Comparison of ENCODE assay signal across 29 cellular contexts in the genomic region with DNA sequence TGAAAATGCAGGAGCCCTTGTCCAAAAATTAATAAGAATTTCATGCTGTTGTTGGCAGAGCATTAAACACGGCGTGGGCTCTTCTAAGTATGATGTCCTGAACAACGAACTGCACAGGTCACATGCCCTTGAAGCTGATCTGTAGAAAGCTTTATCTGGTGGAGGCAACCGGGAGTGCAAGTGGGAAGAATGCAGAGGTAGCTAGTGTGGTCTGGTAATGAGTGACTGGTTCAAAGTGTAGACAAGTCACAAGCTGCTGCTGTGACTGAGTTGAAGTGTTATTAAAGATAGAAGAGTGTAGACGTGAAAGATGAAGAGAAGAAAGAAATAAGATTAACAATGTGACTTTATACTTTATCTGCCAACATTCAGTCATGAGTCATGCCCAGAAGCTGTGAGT.
"Had no signal": no experiment of that assay in that cellular context is flagged by ENCODE, and none has a peak within 500 bp of the region (broad histone marks: within the 10 kb centered on the region; RNA-seq: fewer than 3 reads in every experiment).

No MANE protein-coding gene starts in this region.

- H3K36me3 ChIP-seq: neural progenitor cell, ovary, right lobe of liver, sigmoid colon, suprapubic skin, tibial artery, transverse colon, upper lobe of right lung, uterus had no signal

- H3K36me3 Mint-ChIP-seq: natural killer cell; neural progenitor cell; stimulated activated memory B cell treated with anti-CD40 and anti-IgM and Interleukin-4, amounts not matched to agents 10 μg/mL and 1 μg/mL and 100 μg/mL, for 72 hours; type B pancreatic cell had no signal

- H3K9me3 ChIP-seq: ovary, psoas muscle, right lobe of liver, sigmoid colon, suprapubic skin, testis, tibial artery, transverse colon, upper lobe of right lung, uterus had no signal

- H3K4me1 ChIP-seq: psoas muscle, right lobe of liver, upper lobe of right lung, uterus had no signal

- H3K27ac ChIP-seq: neural progenitor cell, ovary, parathyroid adenoma, psoas muscle, right lobe of liver, sigmoid colon, suprapubic skin, testis, tibial artery, transverse colon, upper lobe of right lung, uterus had no signal

- H3K4me1 Mint-ChIP-seq: natural killer cell; stimulated activated memory B cell treated with anti-CD40 and anti-IgM and Interleukin-4, amounts not matched to agents 10 μg/mL and 1 μg/mL and 100 μg/mL, for 72 hours had no signal

- H3K27me3 Mint-ChIP-seq: naive thymus-derived CD4-positive, alpha-beta T cell; progenitor cell of endocrine pancreas; stimulated activated memory B cell treated with anti-CD40 and anti-IgM and Interleukin-4, amounts not matched to agents 10 μg/mL and 1 μg/mL and 100 μg/mL, for 72 hours; stimulated activated naive CD8-positive, alpha-beta T cell treated with anti-CD3 and anti-CD28 coated beads, Interleukin-15, amount 100 ng/mL, for 72 hours had no signal

- H3K4me3 Mint-ChIP-seq: naive thymus-derived CD4-positive, alpha-beta T cell; natural killer cell; nephron; neural progenitor cell; stimulated activated memory B cell treated with anti-CD40 and anti-IgM and Interleukin-4, amounts not matched to agents 10 μg/mL and 1 μg/mL and 100 μg/mL, for 72 hours; stimulated activated naive CD8-positive, alpha-beta T cell treated with anti-CD3 and anti-CD28 coated beads, Interleukin-15, amount 100 ng/mL, for 72 hours; type B pancreatic cell had no signal

- H3K27me3 ChIP-seq: neural progenitor cell, ovary, right lobe of liver, sigmoid colon, suprapubic skin, testis, tibial artery, transverse colon, upper lobe of right lung, uterus had no signal

- ATAC-seq: naive thymus-derived CD4-positive, alpha-beta T cell; natural killer cell; psoas muscle; right lobe of liver; stimulated activated memory B cell treated with anti-CD40 and anti-IgM and Interleukin-4, amounts not matched to agents 10 μg/mL and 1 μg/mL and 100 μg/mL, for 72 hours; stimulated activated naive CD8-positive, alpha-beta T cell treated with anti-CD3 and anti-CD28 coated beads, Interleukin-15, amount 100 ng/mL, for 72 hours; stimulated activated naive CD8-positive, alpha-beta T cell treated with anti-CD3 and anti-CD28 coated beads, Interleukin-15, Interleukin-2, amounts not matched to agents 100 U/mL and 50 U/mL, for 24 hours; upper lobe of right lung had no signal

- H3K4me3 ChIP-seq: neural progenitor cell, ovary, psoas muscle, right lobe of liver, sigmoid colon, suprapubic skin, testis, tibial artery, transverse colon, upper lobe of right lung, uterus had no signal

- DNase-seq: naive thymus-derived CD4-positive, alpha-beta T cell; natural killer cell; occipital lobe; ovary; posterior cingulate gyrus; psoas muscle; right lobe of liver; sigmoid colon; small intestine; stimulated activated CD4-positive, alpha-beta T cell treated with anti-CD3 and anti-CD28 coated beads, Interleukin-15, amount 100 ng/mL, for 24 hours; stimulated activated CD4-positive, alpha-beta T cell treated with anti-CD3 and anti-CD28 coated beads, Interleukin-4, amount 100 ng/mL, for 1 hour; stimulated activated CD4-positive, alpha-beta T cell treated with anti-CD3 and anti-CD28 coated beads, Interleukin-4, amount 100 ng/mL, for 4 hours; stimulated activated CD8-positive, alpha-beta memory T cell treated with anti-CD3 and anti-CD28 coated beads, Interleukin-4, amount 100 ng/mL, for 48 hours; stimulated activated naive CD4-positive, alpha-beta T cell; stimulated activated naive CD8-positive, alpha-beta T cell treated with anti-CD3 and anti-CD28 coated beads, Interleukin-15, amount 100 ng/mL, for 72 hours; stimulated activated naive CD8-positive, alpha-beta T cell treated with anti-CD3 and anti-CD28 coated beads, Interleukin-15, Interleukin-2, amounts not matched to agents 100 U/mL and 50 U/mL, for 24 hours; substantia nigra; testis; tibial artery; transverse colon; upper lobe of right lung; uterus had no signal

- H3K27ac Mint-ChIP-seq: naive thymus-derived CD4-positive, alpha-beta T cell; natural killer cell; nephron; neural progenitor cell; progenitor cell of endocrine pancreas; stimulated activated memory B cell treated with anti-CD40 and anti-IgM and Interleukin-4, amounts not matched to agents 10 μg/mL and 1 μg/mL and 100 μg/mL, for 72 hours; stimulated activated naive CD8-positive, alpha-beta T cell treated with anti-CD3 and anti-CD28 coated beads, Interleukin-15, amount 100 ng/mL, for 72 hours; type B pancreatic cell had no signal

- FAIRE-seq: small intestine had no signal

- H3K9me3 Mint-ChIP-seq: nephron; neural progenitor cell; stimulated activated memory B cell treated with anti-CD40 and anti-IgM and Interleukin-4, amounts not matched to agents 10 μg/mL and 1 μg/mL and 100 μg/mL, for 72 hours; type B pancreatic cell had no signal
